Comparison of ENCODE assay signal across 20 cellular contexts in the genomic region with DNA sequence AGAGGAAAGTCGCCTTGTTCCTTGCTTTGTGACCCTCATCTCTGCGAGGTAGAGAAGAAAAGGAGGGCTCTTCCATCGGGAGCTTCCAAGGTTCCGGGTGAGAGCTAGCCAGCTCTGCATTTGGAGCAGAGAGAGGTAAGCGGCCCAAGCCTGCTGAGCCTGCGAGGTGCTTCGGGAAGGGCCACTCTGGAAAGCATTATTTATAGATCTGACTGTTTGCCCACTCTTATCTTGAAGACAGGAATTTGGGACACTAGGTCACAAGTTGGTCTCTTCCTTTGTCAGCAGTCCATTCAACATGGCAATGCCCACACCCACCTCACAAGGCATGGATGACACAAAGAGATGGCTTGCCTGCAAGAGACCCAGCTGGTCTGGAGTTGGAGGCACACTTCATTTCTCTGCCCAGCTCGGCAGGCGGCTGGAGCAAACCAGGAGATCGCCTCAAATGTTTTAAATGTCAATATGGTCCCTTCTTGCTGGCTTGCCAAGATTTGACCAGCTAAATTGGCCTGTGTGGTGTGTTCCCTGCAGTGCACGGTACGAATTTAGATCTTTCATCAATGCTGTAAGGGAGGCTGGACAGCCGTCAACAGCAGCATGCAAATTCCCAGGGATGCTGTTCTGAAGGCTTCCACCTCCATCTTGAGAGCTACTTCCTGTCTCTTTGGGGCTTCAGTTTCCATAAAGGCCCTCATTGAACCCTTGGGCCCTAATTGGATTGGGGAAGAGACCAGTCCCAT. TPM values are rescaled to one million over a fixed set of nuclear protein-coding genes. Genes with fewer than 3 reads are reported as not detected.
DNase-seq lines count a peak whose midpoint lies in the region; ATAC-seq, FAIRE-seq and TF ChIP-seq lines count a peak whose summit lies in the region.
"Had no signal": no experiment of that assay in that cellular context is flagged by ENCODE, and none has a peak within 500 bp of the region (broad histone marks: within the 10 kb centered on the region; RNA-seq: fewer than 3 reads in every experiment).

No MANE protein-coding gene starts in this region.

- no peaks in the 10 kb centered on the region for H4K20me1 ChIP-seq in HepG2 (ENCODE audit: insufficient read depth, low read length)

- POLR2A ChIA-PET in HepG2 (lab: Yijun Ruan, JAX): interaction anchor here (1.2 to 16.5 kb wide), 7 partner anchors 11 to 174 kb away, joined by 4 to 274 read pairs (median 10); a partner anchor contains a TSS

- H3K79me2 ChIP-seq in HepG2 (ENCODE audit: insufficient read depth, low read length): no peaks in the 10 kb centered on the region

- no peak for TF ChIP-seq POLR2A in HepG2 (IDR thresholded peaks at IDR 0.05; ENCODE audit: insufficient read depth in 1 of 2, low read depth in 2 of 2, low read length in 2 of 2)
- no peak for TF ChIP-seq POLR2A in right lobe of liver (IDR thresholded peaks at IDR 0.05)

- no peak for TF ChIP-seq RAD21 in HepG2 (CRISPR knock-in tag; IDR thresholded peaks at IDR 0.05)

- H3K27ac ChIP-seq in HepG2 (ENCODE audit: extremely low read length, insufficient read depth, low read length) (no peak overlapping the region), right lobe of liver (no peak overlapping the region), heart right ventricle (peak overlapping the region in 8 of 10 donors; percentile 21 to 70 (median 46)), right atrium auricular region (peak overlapping the region; percentile 77 to 88), left lung (no peak overlapping the region)
- H3K27ac ChIP-seq: BLaER1 treated with 17β-estradiol and CSF1 and Interleukin-3, amounts not matched to agents 10 nM and 100 nM had no signal

- peaks cover 5% of the 10 kb centered on the region for H3K9me3 Mint-ChIP-seq in type B pancreatic cell
- H3K9me3 Mint-ChIP-seq: CD8-positive, alpha-beta T cell had no signal

- H3K4me1 Mint-ChIP-seq in type B pancreatic cell (ENCODE audit: unreplicated experiment): peaks cover 4% of the 10 kb centered on the region

- peaks cover 71% of the 10 kb centered on the region for H3K27me3 Mint-ChIP-seq in type B pancreatic cell

- CTCF ChIA-PET in HepG2 (lab: Yijun Ruan, JAX; ENCODE audit: low intra/inter-chr PET ratio, low total read pairs): no interaction called here

- no TSS peak for BruUV-seq in HepG2 (replicated peaks; lab: Mats Ljungman, UMichigan)

- no peaks in the 10 kb centered on the region for H3K9me3 ChIP-seq in HepG2 (ENCODE audit: low read length)
- no peaks in the 10 kb centered on the region for H3K9me3 ChIP-seq in right lobe of liver
- no peaks in the 10 kb centered on the region for H3K9me3 ChIP-seq in heart right ventricle
- no peaks in the 10 kb centered on the region for H3K9me3 ChIP-seq in right atrium auricular region
- no peaks in the 10 kb centered on the region for H3K9me3 ChIP-seq in left lung
- H3K9me3 ChIP-seq: BLaER1 treated with 17β-estradiol and CSF1 and Interleukin-3, amounts not matched to agents 10 nM and 100 nM; HAP-1 had no signal

- H3K36me3 ChIP-seq in HepG2 (replicated peaks in 1 of 2; ENCODE audit: control insufficient read depth in 1 of 2, insufficient read depth in 2 of 2, low read length in 2 of 2): no peaks in the 10 kb centered on the region
- no peaks in the 10 kb centered on the region for H3K36me3 ChIP-seq in right lobe of liver
- H3K36me3 ChIP-seq in heart right ventricle: no peaks in the 10 kb centered on the region
- no peaks in the 10 kb centered on the region for H3K36me3 ChIP-seq in right atrium auricular region
- H3K36me3 ChIP-seq in left lung: no peaks in the 10 kb centered on the region
- H3K36me3 ChIP-seq: BLaER1 treated with 17β-estradiol and CSF1 and Interleukin-3, amounts not matched to agents 10 nM and 100 nM; HAP-1 had no signal

- no peak for FAIRE-seq in HepG2 (lab: Jason Lieb, UNC)
- FAIRE-seq: GM12878, GM19239, H1 had no signal

- peak overlapping the region; percentile 56 for H3K27ac Mint-ChIP-seq in type B pancreatic cell
- H3K27ac Mint-ChIP-seq: B cell; CD8-positive, alpha-beta T cell had no signal

- TF ChIP-seq CTCF in HepG2 (CRISPR knock-in tag; IDR thresholded peaks at IDR 0.05) (no peak), right lobe of liver (IDR thresholded peaks at IDR 0.05) (no peak), heart right ventricle (IDR thresholded peaks at IDR 0.05) (no peak), right atrium auricular region (IDR thresholded peaks at IDR 0.05) (no peak), type B pancreatic cell (conservative IDR thresholded peaks at IDR 0.05) (no peak), left lung (IDR thresholded peaks at IDR 0.05) (no peak)

- WGBS in HepG2 (ENCODE audit: low lambda C conversion rate): 62% methylated on average over 12 of the region's 13 CpGs
- WGBS in right lobe of liver (ENCODE audit: insufficient coverage, low coverage, low lambda C conversion rate, missing lambda C conversion rate): 85% methylated on average over 8 of the region's 13 CpGs
- 48 to 56% methylated on average over 13 of the region's 13 CpGs for WGBS in heart right ventricle, 2 donors

- intact Hi-C loops in HepG2 (cut with micrococcal nuclease; ENCODE audit: unreplicated experiment) (no loop called here), right lobe of liver (cut with DNase I) (no loop called here), heart right ventricle (cut with DNase I) (no loop called here), left lung (cut with DNase I) (no loop called here)

- no peak overlapping the region for H3K9ac ChIP-seq in HepG2 (ENCODE audit: insufficient read depth, low read depth, low read length)
- H3K9ac ChIP-seq: BLaER1 treated with 17β-estradiol and CSF1 and Interleukin-3, amounts not matched to agents 10 nM and 100 nM had no signal

- in situ Hi-C loops in HepG2 (cut with HindIII; ENCODE audit: extremely low pct_ligation_motif_present, low pct_unique_long_range_greater_than_20kb): no loop called here

- no peak overlapping the region for H3K4me3 Mint-ChIP-seq in type B pancreatic cell
- H3K4me3 Mint-ChIP-seq: B cell; CD8-positive, alpha-beta T cell had no signal

- H3K36me3 Mint-ChIP-seq in type B pancreatic cell: no peaks in the 10 kb centered on the region
- H3K36me3 Mint-ChIP-seq: CD8-positive, alpha-beta T cell had no signal

- H3K4me3 ChIP-seq in HepG2 (replicated peaks in 1 of 3; ENCODE audit: insufficient read depth in 1 of 3, low read depth in 2 of 3, low read length in 3 of 3) (no peak overlapping the region), right lobe of liver (no peak overlapping the region), heart right ventricle (no peak overlapping the region), right atrium auricular region (no peak overlapping the region), left lung (no peak overlapping the region)
- H3K4me3 ChIP-seq: BLaER1 treated with 17β-estradiol and CSF1 and Interleukin-3, amounts not matched to agents 10 nM and 100 nM; GM12878; HAP-1 had no signal

- TF ChIP-seq EP300 in HepG2 (IDR thresholded peaks at IDR 0.05; ENCODE audit: low read depth in 2 of 2, low read length in 2 of 2) (no peak), HepG2 (CRISPR knock-in tag; IDR thresholded peaks at IDR 0.05; ENCODE audit: borderline replicate concordance) (no peak)

- peak overlapping the region; percentile 10; the same call in 1 of the 2 replicates for H3K4me2 ChIP-seq in HepG2 (ENCODE audit: low read depth, low read length)

- ATAC-seq in HepG2 (no peak), right lobe of liver (no peak), heart right ventricle (peak in 6 of 8 donors; percentile 55 to 85 (median 66)), GM18861 (IDR thresholded peaks at IDR 0.05; ENCODE audit: unreplicated experiment) (no peak), left lung (no peak), HG02610 (IDR thresholded peaks at IDR 0.05; ENCODE audit: unreplicated experiment) (no peak)
- ATAC-seq: CD8-positive, alpha-beta T cell; GM12878 had no signal

- no peak for DNase-seq in HepG2 (ENCODE audit: low spot score)
- no peak for DNase-seq in right lobe of liver
- no peak for DNase-seq in heart right ventricle
- DNase-seq in right atrium auricular region (ENCODE audit: low spot score): no peak
- DNase-seq in type B pancreatic cell (ENCODE audit: extremely low spot score, unreplicated experiment): no peak
- DNase-seq in left lung: no peak
- DNase-seq: 8988T; CD8-positive, alpha-beta T cell; DMS 273 treated with DMSO at 0.1 percent for 48 hours; DMS53; DND-41; EL had no signal

- no peak overlapping the region for H2AFZ ChIP-seq in HepG2 (ENCODE audit: low read length)

- H3K4me1 ChIP-seq in HepG2 (ENCODE audit: insufficient read depth, low read length) (peaks cover 70% of the 10 kb centered on the region), right lobe of liver (peaks cover 0 to 29% (median 5%) of the 10 kb centered on the region in 4 donors), heart right ventricle (peaks cover 3 to 35% (median 21%) of the 10 kb centered on the region in 9 donors), right atrium auricular region (peaks cover 0 to 36% of the 10 kb centered on the region in 2 donors), left lung (peaks cover 7 to 10% of the 10 kb centered on the region in 2 donors)
- H3K4me1 ChIP-seq: HAP-1 had no signal

- H3K27me3 ChIP-seq in HepG2 (ENCODE audit: control insufficient read depth in 1 of 2, insufficient read depth in 2 of 2, low read length in 2 of 2) (peaks cover 3 to 33% of the 10 kb centered on the region in 2 experiments; a peak in 4 of 5 replicates), right lobe of liver (peaks cover 3 to 8% of the 10 kb centered on the region in 2 donors), heart right ventricle (peaks cover 0 to 55% (median 22%) of the 10 kb centered on the region in 7 donors), right atrium auricular region (peaks cover 0 to 17% of the 10 kb centered on the region in 2 donors), left lung (peaks cover 19 to 47% of the 10 kb centered on the region in 2 donors)

RNA-seq across cellular contexts. Expression of a gene that starts 19.5 kb away (rescaled TPM):
- total RNA-seq in HepG2 (2016; rRNA removed; fragmentation: Illumina TruSeq; extraction: Trizol) (17.1 and 25.8 TPM in 2 replicates), right lobe of liver (10 to 100 TPM in 5 of 6 experiments, 1 to 10 TPM in 1; 8.9 to 21.9 (median 15.1) TPM), heart right ventricle (10 to 100 TPM; 21.6 to 38.2 (median 26.4) TPM), right atrium auricular region (10 to 100 TPM; 22.8 to 24.3 TPM), type B pancreatic cell (ENCODE audit: low replicate concordance) (39.6 and 76.2 TPM in 2 replicates), left lung (10 to 100 TPM; 20.9 to 22.3 TPM)
- 4.7 and 4.8 TPM in 2 replicates for total RNA-seq in HepG2 (2016; cell fraction: cytosol; rRNA removed; fragmentation: Illumina TruSeq; extraction: Trizol; ENCODE audit: low read depth)
- total RNA-seq in HepG2 (2016; cell fraction: insoluble cytoplasmic fraction; rRNA removed; fragmentation: Illumina TruSeq; extraction: Trizol): 17.7 and 25.2 TPM in 2 replicates
- total RNA-seq in HepG2 (2016; cell fraction: membrane; rRNA removed; fragmentation: Illumina TruSeq; extraction: Trizol): 13.9 and 15.1 TPM in 2 replicates
- total RNA-seq in HepG2 (2016; cell fraction: nucleus; rRNA removed; fragmentation: Illumina TruSeq; extraction: Trizol): 18.5 and 22.8 TPM in 2 replicates
- polyA plus RNA-seq in HepG2 (2011; rRNA removed) (50.8 and 61.1 TPM in 2 replicates), heart right ventricle (1 to 10 TPM; 9.4 to 9.8 TPM)
- polyA plus RNA-seq in HepG2 (2011; cell fraction: cytosol; rRNA removed): 31.1 and 45.6 TPM in 2 replicates
- polyA plus RNA-seq in HepG2 (2011; cell fraction: nucleus; rRNA removed): 117 and 122 TPM in 2 replicates
- polyA plus RNA-seq in HepG2 (2012): 27.9 and 32.4 TPM in 2 replicates
- polyA plus RNA-seq in HepG2 (2016; cell fraction: cytosol; fragmentation: Illumina TruSeq; extraction: Trizol; ENCODE audit: low read depth): 3.7 and 4.2 TPM in 2 replicates
- polyA plus RNA-seq in HepG2 (2016; cell fraction: insoluble cytoplasmic fraction; fragmentation: Illumina TruSeq; extraction: Trizol; ENCODE audit: low read depth): 29.4 and 33.0 TPM in 2 replicates
- 11.7 and 12.5 TPM in 2 replicates for polyA plus RNA-seq in HepG2 (2016; cell fraction: membrane; fragmentation: Illumina TruSeq; extraction: Trizol; ENCODE audit: low read depth)
- 60.4 and 60.8 TPM in 2 replicates for polyA plus RNA-seq in HepG2 (2016; cell fraction: nucleus; fragmentation: Illumina TruSeq; extraction: Trizol; ENCODE audit: insufficient read depth, low read depth)
- polyA minus RNA-seq in HepG2 (2011; rRNA and poly(A)+ RNA removed; ENCODE audit: low replicate concordance): 17.1 and 51.0 TPM in 2 replicates
- polyA minus RNA-seq in HepG2 (2011; cell fraction: cytosol; rRNA and poly(A)+ RNA removed): 33.1 and 38.6 TPM in 2 replicates
- polyA minus RNA-seq in HepG2 (2011; cell fraction: nucleus; rRNA and poly(A)+ RNA removed): 17.8 and 25.2 TPM in 2 replicates

RNA-seq across cellular contexts. Expression of a gene that starts 22.8 kb away (rescaled TPM):
- 12.0 and 12.6 TPM in 2 replicates for total RNA-seq in HepG2 (2016; rRNA removed; fragmentation: Illumina TruSeq; extraction: Trizol)
- 1.3 and 2.4 TPM in 2 replicates for total RNA-seq in HepG2 (2016; cell fraction: cytosol; rRNA removed; fragmentation: Illumina TruSeq; extraction: Trizol; ENCODE audit: low read depth)
- total RNA-seq in HepG2 (2016; cell fraction: insoluble cytoplasmic fraction; rRNA removed; fragmentation: Illumina TruSeq; extraction: Trizol): 12.8 and 13.5 TPM in 2 replicates
- 4.8 and 5.6 TPM in 2 replicates for total RNA-seq in HepG2 (2016; cell fraction: membrane; rRNA removed; fragmentation: Illumina TruSeq; extraction: Trizol)
- total RNA-seq in HepG2 (2016; cell fraction: nucleus; rRNA removed; fragmentation: Illumina TruSeq; extraction: Trizol): 5.7 and 8.6 TPM in 2 replicates
- polyA plus RNA-seq in HepG2 (2011; rRNA removed): 0.34 and 0.76 TPM in 2 replicates
- polyA plus RNA-seq in HepG2 (2011; cell fraction: cytosol; rRNA removed): 0.72 and 0.99 TPM in 2 replicates
- 3.4 and 5.0 TPM in 2 replicates for polyA plus RNA-seq in HepG2 (2011; cell fraction: nucleus; rRNA removed)
- 7.4 and 7.7 TPM in 2 replicates for polyA plus RNA-seq in HepG2 (2012)
- polyA plus RNA-seq in HepG2 (2016; cell fraction: cytosol; fragmentation: Illumina TruSeq; extraction: Trizol; ENCODE audit: low read depth): 0.54 and 0.80 TPM in 2 replicates
- polyA plus RNA-seq in HepG2 (2016; cell fraction: insoluble cytoplasmic fraction; fragmentation: Illumina TruSeq; extraction: Trizol; ENCODE audit: low read depth): 10.9 and 11.0 TPM in 2 replicates
- 1.4 TPM in 2 replicates for polyA plus RNA-seq in HepG2 (2016; cell fraction: membrane; fragmentation: Illumina TruSeq; extraction: Trizol; ENCODE audit: low read depth)
- 15.7 and 18.7 TPM in 2 replicates for polyA plus RNA-seq in HepG2 (2016; cell fraction: nucleus; fragmentation: Illumina TruSeq; extraction: Trizol; ENCODE audit: insufficient read depth, low read depth)
- 1.2 and 1.6 TPM in 2 replicates for polyA minus RNA-seq in HepG2 (2011; rRNA and poly(A)+ RNA removed; ENCODE audit: low replicate concordance)
- 1.8 and 1.9 TPM in 2 replicates for polyA minus RNA-seq in HepG2 (2011; cell fraction: cytosol; rRNA and poly(A)+ RNA removed)
- 0.77 and 0.87 TPM in 2 replicates for polyA minus RNA-seq in HepG2 (2011; cell fraction: nucleus; rRNA and poly(A)+ RNA removed)
- 1 to 10 TPM; 1.2 to 4.7 (median 2.0) TPM for total RNA-seq in right lobe of liver
- total RNA-seq in heart right ventricle: 1 to 10 TPM; 4.3 to 9.3 (median 5.6) TPM
- polyA plus RNA-seq in heart right ventricle: 1 to 10 TPM; 2.2 to 4.1 TPM
- total RNA-seq in right atrium auricular region: 1 to 10 TPM; 2.7 to 3.0 TPM
- total RNA-seq in type B pancreatic cell (ENCODE audit: low replicate concordance): 13.3 and 16.0 TPM in 2 replicates
- 1 to 10 TPM; 7.3 to 7.9 TPM for total RNA-seq in left lung

RNA-seq across cellular contexts. Expression of a gene that starts 41.8 kb away (rescaled TPM):
- 13.0 and 14.5 TPM in 2 replicates for total RNA-seq in HepG2 (2016; rRNA removed; fragmentation: Illumina TruSeq; extraction: Trizol)
- 6.8 and 7.5 TPM in 2 replicates for total RNA-seq in HepG2 (2016; cell fraction: cytosol; rRNA removed; fragmentation: Illumina TruSeq; extraction: Trizol; ENCODE audit: low read depth)
- total RNA-seq in HepG2 (2016; cell fraction: insoluble cytoplasmic fraction; rRNA removed; fragmentation: Illumina TruSeq; extraction: Trizol): 11.8 and 15.7 TPM in 2 replicates
- 9.1 and 10.9 TPM in 2 replicates for total RNA-seq in HepG2 (2016; cell fraction: membrane; rRNA removed; fragmentation: Illumina TruSeq; extraction: Trizol)
- total RNA-seq in HepG2 (2016; cell fraction: nucleus; rRNA removed; fragmentation: Illumina TruSeq; extraction: Trizol): 11.8 and 14.3 TPM in 2 replicates
- polyA plus RNA-seq in HepG2 (2011; rRNA removed): 31.1 and 40.2 TPM in 2 replicates
- 25.9 and 34.2 TPM in 2 replicates for polyA plus RNA-seq in HepG2 (2011; cell fraction: cytosol; rRNA removed)
- polyA plus RNA-seq in HepG2 (2011; cell fraction: nucleus; rRNA removed): 90.7 and 95.7 TPM in 2 replicates
- 41.2 and 46.2 TPM in 2 replicates for polyA plus RNA-seq in HepG2 (2012)
- polyA plus RNA-seq in HepG2 (2016; cell fraction: cytosol; fragmentation: Illumina TruSeq; extraction: Trizol; ENCODE audit: low read depth): 4.2 and 5.6 TPM in 2 replicates
- polyA plus RNA-seq in HepG2 (2016; cell fraction: insoluble cytoplasmic fraction; fragmentation: Illumina TruSeq; extraction: Trizol; ENCODE audit: low read depth): 9.1 and 12.0 TPM in 2 replicates
- polyA plus RNA-seq in HepG2 (2016; cell fraction: membrane; fragmentation: Illumina TruSeq; extraction: Trizol; ENCODE audit: low read depth): 3.9 and 6.0 TPM in 2 replicates
- 18.6 and 21.1 TPM in 2 replicates for polyA plus RNA-seq in HepG2 (2016; cell fraction: nucleus; fragmentation: Illumina TruSeq; extraction: Trizol; ENCODE audit: insufficient read depth, low read depth)
- 42.9 and 69.2 TPM in 2 replicates for polyA minus RNA-seq in HepG2 (2011; rRNA and poly(A)+ RNA removed; ENCODE audit: low replicate concordance)
- 31.2 and 31.6 TPM in 2 replicates for polyA minus RNA-seq in HepG2 (2011; cell fraction: cytosol; rRNA and poly(A)+ RNA removed)
- 17.8 and 22.4 TPM in 2 replicates for polyA minus RNA-seq in HepG2 (2011; cell fraction: nucleus; rRNA and poly(A)+ RNA removed)
- 1 to 10 TPM in 3 of 6 experiments, under 1 TPM in 3; 0.33 to 3.5 (median 1.1) TPM for total RNA-seq in right lobe of liver
- total RNA-seq in heart right ventricle: 1 to 10 TPM; 1.5 to 3.9 (median 2.7) TPM
- polyA plus RNA-seq in heart right ventricle: 1 to 10 TPM; 2.9 to 7.1 TPM
- 1 to 10 TPM; 1.0 to 1.7 TPM for total RNA-seq in right atrium auricular region
- total RNA-seq in type B pancreatic cell (ENCODE audit: low replicate concordance): 21.6 and 72.0 TPM in 2 replicates
- 1 to 10 TPM; 2.6 to 3.6 TPM for total RNA-seq in left lung

Comparison
In these comparisons a context has a peak if more than half of its experiments do, and no peak if none do; other contexts are left out.
1. ATAC-seq: peak in heart right ventricle (6 of 8); none in HepG2 (single experiment), right lobe of liver (0 of 4), GM18861 (single experiment), left lung (single experiment) and HG02610 (single experiment).
2. H3K27ac ChIP-seq: peak in heart right ventricle (8 of 10) and right atrium auricular region (2 of 2); none in HepG2 (single experiment), right lobe of liver (0 of 3) and left lung (0 of 2).